ENCODE assay signal across 1 cellular context in the genomic region with DNA sequence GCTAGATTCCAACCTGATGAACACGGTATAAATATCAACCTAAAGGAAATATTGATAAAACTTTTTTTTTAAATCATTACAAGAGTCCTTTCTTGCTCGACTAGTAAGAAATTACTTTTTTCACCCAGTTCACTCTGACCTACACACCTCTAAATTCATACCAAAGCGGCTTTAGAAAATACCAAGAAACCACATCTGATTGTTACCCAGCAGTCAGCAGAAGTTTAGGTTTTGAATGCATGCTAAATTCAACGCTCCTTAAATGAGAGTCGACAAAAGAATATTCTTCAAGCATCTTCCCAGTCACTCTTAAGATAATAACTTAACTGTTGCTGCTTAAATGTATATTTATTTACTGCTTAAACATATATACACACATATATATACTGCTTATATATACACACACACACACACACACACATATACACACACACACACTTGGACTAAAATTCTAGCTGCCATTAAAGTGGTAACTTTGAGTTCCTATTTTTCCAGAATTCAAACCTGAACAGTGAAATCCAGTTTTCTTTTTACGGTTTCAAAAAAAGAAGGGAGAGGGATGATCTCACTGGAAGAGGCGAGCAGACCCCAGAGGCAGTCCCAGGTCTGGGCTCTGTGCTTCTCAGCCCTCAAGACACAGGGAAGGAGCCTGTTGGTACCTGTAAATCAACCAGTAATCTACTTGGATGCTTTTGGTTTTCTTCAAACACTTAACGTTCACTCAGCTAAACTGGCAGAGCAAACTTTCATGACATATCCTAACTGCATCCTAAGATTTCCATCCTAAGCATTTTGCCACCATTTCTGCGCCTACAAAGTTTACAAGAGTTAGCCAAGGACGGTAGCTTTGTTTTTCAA.
TF ChIP-seq lines count a peak whose summit lies in the region.

No MANE protein-coding gene starts in this region.

TF ChIP-seq in HepG2, 621 proteins besides CTCF, POLR2A, EP300 and RAD21 (continued from another document):
- TF ChIP-seq SIX1 (CRISPR knock-in tag; IDR thresholded peaks at IDR 0.05; ENCODE audit: borderline replicate concordance) (no peak), ZSCAN21 (CRISPR knock-in tag; IDR thresholded peaks at IDR 0.05; ENCODE audit: borderline replicate concordance) (no peak), CHD2 (IDR thresholded peaks at IDR 0.05; ENCODE audit: low read depth, low read length) (no peak), KLF9 (CRISPR knock-in tag; IDR thresholded peaks at IDR 0.05; ENCODE audit: low read depth) (no peak), XBP1 (CRISPR knock-in tag; IDR thresholded peaks at IDR 0.05) (no peak), ZBTB3 (CRISPR knock-in tag; IDR thresholded peaks at IDR 0.05; ENCODE audit: borderline replicate concordance, low read depth) (no peak), ZNF510 (CRISPR knock-in tag; IDR thresholded peaks at IDR 0.05; ENCODE audit: low read depth) (no peak), CBFB (CRISPR knock-in tag; IDR thresholded peaks at IDR 0.05) (no peak), SNRNP70 (IDR thresholded peaks at IDR 0.05; ENCODE audit: low read depth, low read length) (no peak), JARID2 (CRISPR knock-in tag; IDR thresholded peaks at IDR 0.05; ENCODE audit: insufficient replicate concordance) (no peak), REXO4 (CRISPR knock-in tag; IDR thresholded peaks at IDR 0.05; ENCODE audit: borderline replicate concordance) (no peak), ZNF619 (CRISPR knock-in tag; IDR thresholded peaks at IDR 0.05) (no peak), ZSCAN29 (CRISPR knock-in tag; conservative IDR thresholded peaks at IDR 0.05) (no peak)
- TF ChIP-seq, protein P1, sequence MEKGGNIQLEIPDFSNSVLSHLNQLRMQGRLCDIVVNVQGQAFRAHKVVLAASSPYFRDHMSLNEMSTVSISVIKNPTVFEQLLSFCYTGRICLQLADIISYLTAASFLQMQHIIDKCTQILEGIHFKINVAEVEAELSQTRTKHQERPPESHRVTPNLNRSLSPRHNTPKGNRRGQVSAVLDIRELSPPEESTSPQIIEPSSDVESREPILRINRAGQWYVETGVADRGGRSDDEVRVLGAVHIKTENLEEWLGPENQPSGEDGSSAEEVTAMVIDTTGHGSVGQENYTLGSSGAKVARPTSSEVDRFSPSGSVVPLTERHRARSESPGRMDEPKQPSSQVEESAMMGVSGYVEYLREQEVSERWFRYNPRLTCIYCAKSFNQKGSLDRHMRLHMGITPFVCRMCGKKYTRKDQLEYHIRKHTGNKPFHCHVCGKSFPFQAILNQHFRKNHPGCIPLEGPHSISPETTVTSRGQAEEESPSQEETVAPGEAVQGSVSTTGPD (CRISPR knock-in tag; IDR thresholded peaks at IDR 0.05) = no peak
TF ChIP-seq in HepG2: peak in this region for 0.
